In the genomic region with DNA sequence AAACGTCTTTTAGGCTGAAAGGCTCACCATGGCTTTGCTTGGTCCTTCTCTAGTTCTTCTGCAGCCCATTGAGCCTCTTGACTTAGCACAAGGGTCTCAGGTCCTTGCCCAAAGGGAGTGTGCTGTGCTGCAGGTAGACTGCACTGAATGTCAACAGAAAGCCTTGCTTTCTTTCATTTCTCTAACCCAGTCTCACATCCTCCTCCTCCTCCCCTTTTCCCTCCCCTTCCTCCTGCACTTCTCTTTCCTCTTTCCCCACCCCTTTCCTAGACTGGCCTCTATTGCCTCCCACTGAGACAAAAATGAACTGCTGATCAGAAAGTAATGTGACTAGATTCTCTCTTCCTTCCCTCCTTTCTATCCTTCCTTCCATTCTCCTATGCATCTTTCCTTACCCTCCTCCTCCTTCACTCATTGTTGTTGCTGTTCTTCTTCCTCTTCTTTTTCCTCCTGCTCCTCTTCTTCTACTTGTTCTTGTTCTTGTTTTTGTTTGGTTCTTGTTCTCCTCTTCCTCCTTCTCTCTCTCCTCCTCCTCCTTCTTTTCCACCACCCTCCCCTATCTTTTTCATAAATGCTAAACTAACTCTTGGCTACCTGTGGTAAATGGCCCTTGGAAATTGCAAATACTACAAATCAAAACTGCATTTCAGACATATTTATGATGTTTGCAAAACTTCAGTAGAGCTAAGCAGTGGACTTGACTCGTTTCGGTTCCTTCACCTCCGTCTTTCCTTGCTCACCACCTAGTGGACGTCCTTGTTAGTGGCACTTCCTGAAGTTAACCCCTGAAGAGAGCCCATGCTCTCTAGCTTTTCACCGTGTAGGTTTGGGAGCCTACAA, we compare ENCODE assay signal across 8 cellular contexts. TPM values are rescaled to one million over a fixed set of nuclear protein-coding genes. Genes with fewer than 3 reads are reported as not detected.
DNase-seq lines count a peak whose midpoint lies in the region; ATAC-seq and TF ChIP-seq lines count a peak whose summit lies in the region.

Gene SELL, minus strand, starts transcription at position 152 of the 840 bp plus-strand sequence. Its CDS starts 122 bp downstream, at position 30.

- TF ChIP-seq CTCF in GM12864 (IDR thresholded peaks at IDR 0.05; ENCODE audit: low read depth, low read length, missing control alignments), result peak; percentile 90
- TF ChIP-seq CTCF in heart left ventricle (IDR thresholded peaks at IDR 0.05), result peak; percentile 58 to 81 (median 74)
- TF ChIP-seq CTCF in prostate gland (IDR thresholded peaks at IDR 0.05), result peak; percentile 50 to 79 (median 66)

- H3K36me3 ChIP-seq in HAP-1 (replicated peaks), result no peaks in the 10 kb centered on the region
- peaks cover 0 to 1% (median 0%) of the 10 kb centered on the region in 9 donors for H3K36me3 ChIP-seq in heart left ventricle
- no peaks in the 10 kb centered on the region for H3K36me3 ChIP-seq in prostate gland

- no peaks in the 10 kb centered on the region for H3K4me1 ChIP-seq in HAP-1
- peaks cover 0 to 25% (median 0%) of the 10 kb centered on the region in 12 donors for H3K4me1 ChIP-seq in heart left ventricle
- H3K4me1 ChIP-seq in prostate gland (replicated peaks), result no peaks in the 10 kb centered on the region

- peak within 1 kb of the TSS; percentile 44 for H3K4me3 ChIP-seq in GM12864 (ENCODE audit: low read depth, low read length)
- H3K4me3 ChIP-seq in HAP-1, result peak within 1 kb of the TSS; percentile 6; the same call in 1 of the 2 replicates
- H3K4me3 ChIP-seq in heart left ventricle, result peak within 1 kb of the TSS in 9 of 12 donors; percentile 18 to 52 (median 40)
- H3K4me3 ChIP-seq in prostate gland, result no peak within 1 kb of the TSS

- H3K27me3 Mint-ChIP-seq in activated naive CD8-positive, alpha-beta T cell treated with anti-CD3 and anti-CD28 coated beads for 36 hours, result no peaks in the 10 kb centered on the region

- TF ChIP-seq POLR2A in heart left ventricle (IDR thresholded peaks at IDR 0.05), result no peak
- TF ChIP-seq POLR2A in prostate gland (IDR thresholded peaks at IDR 0.05), result no peak

- in situ Hi-C loops in HAP-1 (cut with MboI; ENCODE audit: low sequenced_read_pairs), result no loop called here

- WGBS in heart left ventricle, 4 donors, result 8 to 16% (median 10%) methylated on average over 6 of the region's 6 CpGs
- 11% methylated on average over 6 of the region's 6 CpGs for WGBS in prostate gland

- H3K27me3 ChIP-seq in HAP-1 (ENCODE audit: low read depth) (peaks cover 2% of the 10 kb centered on the region; the same call in 1 of the 2 replicates), heart left ventricle (peaks cover 0 to 12% (median 0%) of the 10 kb centered on the region in 9 donors), prostate gland (replicated peaks; ENCODE audit: insufficient read depth) (no peaks in the 10 kb centered on the region)

- ATAC-seq in heart left ventricle, result peak; percentile 86 to 96 (median 89)

- DNase-seq in GM12864 (ENCODE audit: low read depth) (peak; percentile 80), HAP-1 (ENCODE audit: low spot score in 2 of 2) (peak; percentile 61 to 74), LoVo (ENCODE audit: low spot score) (peak; percentile 67), SK-N-DZ (ENCODE audit: low spot score) (peak; percentile 35), heart left ventricle (peak in 4 of 5 donors; percentile 48 to 59 (median 52)), prostate gland (ENCODE audit: low spot score) (peak; percentile 47), cerebellum (ENCODE audit: low spot score) (no peak)
- peak; percentile 68 for DNase-seq in activated naive CD8-positive, alpha-beta T cell treated with anti-CD3 and anti-CD28 coated beads for 36 hours

- H3K9me3 ChIP-seq in HAP-1, result no peaks in the 10 kb centered on the region
- peaks cover 0 to 25% (median 4%) of the 10 kb centered on the region in 12 donors for H3K9me3 ChIP-seq in heart left ventricle
- no peaks in the 10 kb centered on the region for H3K9me3 ChIP-seq in prostate gland

- H3K4me3 Mint-ChIP-seq in activated naive CD8-positive, alpha-beta T cell treated with anti-CD3 and anti-CD28 coated beads for 36 hours, result peak within 1 kb of the TSS; percentile 81

- H3K27ac ChIP-seq in heart left ventricle, result peak within 1 kb of the TSS in 3 of 12 donors; percentile 25 to 55 (median 39)
- H3K27ac ChIP-seq in prostate gland, result no peak within 1 kb of the TSS

- peaks cover 10% of the 10 kb centered on the region for H3K9me3 Mint-ChIP-seq in activated naive CD8-positive, alpha-beta T cell treated with anti-CD3 and anti-CD28 coated beads for 36 hours

- H3K27ac Mint-ChIP-seq in activated naive CD8-positive, alpha-beta T cell treated with anti-CD3 and anti-CD28 coated beads for 36 hours, result peak within 1 kb of the TSS; percentile 90

- peaks cover 23% of the 10 kb centered on the region for H3K36me3 Mint-ChIP-seq in activated naive CD8-positive, alpha-beta T cell treated with anti-CD3 and anti-CD28 coated beads for 36 hours

- intact Hi-C loops in heart left ventricle (cut with DNase I) (loop anchor here in 9 of 10 donors (1.0 to 5.0 kb wide), 8 partner anchors 96 to 164 kb away; partner anchors contain the start of gene F5 (in 1 of the 9)), prostate gland (cut with DNase I) (no loop called here)

- H3K4me1 Mint-ChIP-seq in activated naive CD8-positive, alpha-beta T cell treated with anti-CD3 and anti-CD28 coated beads for 36 hours, result peaks cover 18% of the 10 kb centered on the region

RNA-seq across cellular contexts. Expression of gene SELL, which starts in this region (rescaled TPM):
- polyA plus RNA-seq in SK-N-DZ (2014; cell fraction: cytosol; rRNA removed), result not detected in 2 replicates
- polyA plus RNA-seq in SK-N-DZ (2014; cell fraction: nucleus; rRNA removed), result not detected in 2 replicates
- 100 to 1,000 TPM; 110 to 111 TPM for total RNA-seq in activated naive CD8-positive, alpha-beta T cell treated with anti-CD3 and anti-CD28 coated beads for 36 hours
- total RNA-seq in heart left ventricle (10 to 100 TPM in 1 of 9 donors, 1 to 10 TPM in 8; 1.3 to 10.6 (median 2.4) TPM), prostate gland (1 to 10 TPM; 1.3 to 4.8 TPM), cerebellum (1.3 TPM)
- 1 to 10 TPM in 1 of 2 donors, under 1 TPM in 1; 0.34 to 1.6 TPM for polyA plus RNA-seq in heart left ventricle

Comparison
In these comparisons a context has a peak if more than half of its experiments do, and no peak if none do; other contexts are left out.
1. RNA of gene SELL (total RNA-seq): 110 to 111 TPM in activated naive CD8-positive, alpha-beta T cell treated with anti-CD3 and anti-CD28 coated beads for 36 hours; 1.3 to 4.8 TPM in prostate gland, 1.3 to 10.6 TPM in heart left ventricle and 1.3 TPM in cerebellum (single experiment); every median in the first group is over 4 times any median in the second.
2. H3K4me3 ChIP-seq: peak in GM12864 (single experiment), HAP-1 (single experiment) and heart left ventricle (9 of 12); none in prostate gland (0 of 2).
3. Peak in every context shown above with its lines, with median percentiles within 50 percentile points of each other: CTCF ChIP-seq.